Comparison of ENCODE assay signal across 33 cellular contexts in the genomic region with DNA sequence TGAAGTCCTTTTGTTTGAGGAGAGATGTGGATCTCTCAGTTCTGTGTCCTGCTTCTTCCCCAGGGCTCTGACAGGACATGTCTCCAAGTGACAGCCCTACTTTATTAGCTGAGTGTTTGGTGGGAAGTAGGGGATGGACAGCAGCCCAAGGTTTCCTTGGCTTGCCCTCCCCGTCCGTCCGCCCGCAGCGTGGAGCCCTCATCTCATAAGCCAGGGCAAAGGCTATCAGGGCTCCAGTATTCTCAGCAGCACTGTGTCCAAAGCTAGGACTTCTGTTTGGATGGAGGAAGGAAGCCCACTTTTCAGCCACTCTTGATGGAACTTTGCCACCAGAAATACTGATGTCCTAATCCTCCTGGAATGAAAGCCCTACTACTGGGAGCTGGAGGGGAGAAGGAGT. TPM values are rescaled to one million over a fixed set of nuclear protein-coding genes. Genes with fewer than 3 reads are reported as not detected.
DNase-seq lines count a peak whose midpoint lies in the region; ATAC-seq and TF ChIP-seq lines count a peak whose summit lies in the region.
"Had no signal": no experiment of that assay in that cellular context is flagged by ENCODE, and none has a peak within 500 bp of the region (broad histone marks: within the 10 kb centered on the region; RNA-seq: fewer than 3 reads in every experiment).

No MANE protein-coding gene starts in this region.

- no peak overlapping the region for H2BK20ac ChIP-seq in H9 (ENCODE audit: low read depth, low read length, poor library complexity, severe bottlenecking)

- DNase-seq in activated T-cell treated with anti-CD3 and anti-CD28 coated beads, Interleukin-2, amount 50 U/mL, for 72 hours, result no peak
- DNase-seq in activated T-cell treated with anti-CD3 and anti-CD28 coated beads, Interleukin-2, amount 50 U/mL, for 4 hours, result no peak
- no peak for DNase-seq in H9
- no peak for DNase-seq in Right ventricle myocardium superior
- no peak for DNase-seq in psoas muscle
- no peak for DNase-seq in lower leg skin (ENCODE audit: low spot score in 2 of 2)
- DNase-seq: activated B cell treated with CpG ODN at 0.5 μM for 24 hours; activated CD4-positive, alpha-beta memory T cell treated with anti-CD3 and anti-CD28 coated beads for 36 hours; activated naive CD4-positive, alpha-beta T cell treated with anti-CD3 and anti-CD28 coated beads, Interleukin-2, amount 10 ng/mL, durations not matched to agents 7 days and 5 days; activated T-cell treated with anti-CD3 and anti-CD28 coated beads for 4 hours; caudate nucleus; CD4-positive, alpha-beta memory T cell; foreskin melanocyte; hypothalamus; immature natural killer cell; NCI-H1105; NCI-H187 treated with DMSO at 0.1 percent for 48 hours; NCI-H2171 treated with DMSO at 0.1 percent for 48 hours; NCI-H510A treated with DMSO at 0.1 percent for 48 hours; PC-3; SIG-M5; SW 1271; transverse colon had no signal

- H2BK120ac ChIP-seq in H9 (ENCODE audit: low read depth, low read length, poor library complexity, severe bottlenecking), result no peak overlapping the region

- H3K56ac ChIP-seq in H9 (ENCODE audit: insufficient read length, low read depth, low read length), result no peak overlapping the region

- H3K9me3 Mint-ChIP-seq in activated T-cell treated with anti-CD3 and anti-CD28 coated beads, Interleukin-2, amount 50 U/mL, for 72 hours, result peaks cover 0 to 2% of the 10 kb centered on the region in 2 donors
- H3K9me3 Mint-ChIP-seq in activated T-cell treated with anti-CD3 and anti-CD28 coated beads, Interleukin-2, amount 50 U/mL, for 4 hours, result no peaks in the 10 kb centered on the region
- H3K9me3 Mint-ChIP-seq in H9, result no peaks in the 10 kb centered on the region
- H3K9me3 Mint-ChIP-seq: activated B cell treated with CpG ODN at 0.5 μM for 24 hours; activated CD4-positive, alpha-beta memory T cell treated with anti-CD3 and anti-CD28 coated beads for 36 hours; activated naive CD4-positive, alpha-beta T cell treated with anti-CD3 and anti-CD28 coated beads, Interleukin-2, amount 10 ng/mL, durations not matched to agents 7 days and 5 days; CD4-positive, alpha-beta memory T cell; immature natural killer cell had no signal

- no peak overlapping the region for H3T11ph ChIP-seq in H9 (ENCODE audit: low read length)

- no peaks in the 10 kb centered on the region for H3K27me3 Mint-ChIP-seq in activated T-cell treated with anti-CD3 and anti-CD28 coated beads, Interleukin-2, amount 50 U/mL, for 72 hours (ENCODE audit: low read depth)
- no peaks in the 10 kb centered on the region for H3K27me3 Mint-ChIP-seq in activated T-cell treated with anti-CD3 and anti-CD28 coated beads, Interleukin-2, amount 50 U/mL, for 4 hours (ENCODE audit: low read depth)
- H3K27me3 Mint-ChIP-seq in H9 (ENCODE audit: low read depth), result no peaks in the 10 kb centered on the region
- H3K27me3 Mint-ChIP-seq: activated B cell treated with CpG ODN at 0.5 μM for 24 hours; activated CD4-positive, alpha-beta memory T cell treated with anti-CD3 and anti-CD28 coated beads for 36 hours; activated naive CD4-positive, alpha-beta T cell treated with anti-CD3 and anti-CD28 coated beads, Interleukin-2, amount 10 ng/mL, durations not matched to agents 7 days and 5 days; CD4-positive, alpha-beta memory T cell had no signal

- no peak overlapping the region for H3K4me3 ChIP-seq in psoas muscle
- no peak overlapping the region for H3K4me3 ChIP-seq in lower leg skin (ENCODE audit: low read depth, poor library complexity, severe bottlenecking)
- H3K4me3 ChIP-seq: A549, esophagus muscularis mucosa, skin epidermis, transverse colon had no signal

- no peak overlapping the region for H4K5ac ChIP-seq in H9 (ENCODE audit: insufficient read length, low read depth, low read length)

- no peak overlapping the region for H3K23ac ChIP-seq in H9 (ENCODE audit: insufficient read length, low read depth, low read length)

- peaks cover 28% of the 10 kb centered on the region for H3K4me1 Mint-ChIP-seq in activated T-cell treated with anti-CD3 and anti-CD28 coated beads, Interleukin-2, amount 50 U/mL, for 72 hours (ENCODE audit: low read depth)
- peaks cover 26% of the 10 kb centered on the region for H3K4me1 Mint-ChIP-seq in activated T-cell treated with anti-CD3 and anti-CD28 coated beads, Interleukin-2, amount 50 U/mL, for 4 hours (ENCODE audit: low read depth)
- no peaks in the 10 kb centered on the region for H3K4me1 Mint-ChIP-seq in H9
- H3K4me1 Mint-ChIP-seq: activated B cell treated with CpG ODN at 0.5 μM for 24 hours had no signal

- no peak overlapping the region for H2AFZ ChIP-seq in H9 (ENCODE audit: low read length)

- peaks cover 22 to 44% of the 10 kb centered on the region in 2 donors for H3K36me3 Mint-ChIP-seq in activated T-cell treated with anti-CD3 and anti-CD28 coated beads, Interleukin-2, amount 50 U/mL, for 72 hours (ENCODE audit: insufficient read depth in 2 of 2)
- peaks cover 54% of the 10 kb centered on the region for H3K36me3 Mint-ChIP-seq in activated T-cell treated with anti-CD3 and anti-CD28 coated beads, Interleukin-2, amount 50 U/mL, for 4 hours (ENCODE audit: insufficient read depth)
- peaks cover 44 to 83% (median 74%) of the 10 kb centered on the region in 3 experiments for H3K36me3 Mint-ChIP-seq in H9 (ENCODE audit: insufficient read depth in 1 of 3, low read depth in 3 of 3)

- peak overlapping the region; percentile 25 for H3K27ac Mint-ChIP-seq in activated T-cell treated with anti-CD3 and anti-CD28 coated beads, Interleukin-2, amount 50 U/mL, for 72 hours
- peak overlapping the region in 2 of 3 experiments; percentile 18 to 19; a peak in 3 of 7 replicates for H3K27ac Mint-ChIP-seq in H9
- H3K27ac Mint-ChIP-seq: activated B cell treated with CpG ODN at 0.5 μM for 24 hours; activated naive CD4-positive, alpha-beta T cell treated with anti-CD3 and anti-CD28 coated beads, Interleukin-2, amount 10 ng/mL, durations not matched to agents 7 days and 5 days; CD4-positive, alpha-beta memory T cell had no signal

- no peak overlapping the region for H2BK5ac ChIP-seq in H9 (ENCODE audit: insufficient read length, low read length)

- H3K4me2 ChIP-seq in H9 (ENCODE audit: insufficient read depth, insufficient read length, low read length), result no peak overlapping the region
- H3K4me2 ChIP-seq: A549 had no signal

- TF ChIP-seq CTCF in H9 (conservative IDR thresholded peaks at IDR 0.05) (no peak), psoas muscle (IDR thresholded peaks at IDR 0.05) (no peak), lower leg skin (IDR thresholded peaks at IDR 0.05) (no peak)

- no peak for ATAC-seq in activated T-cell treated with anti-CD3 and anti-CD28 coated beads, Interleukin-2, amount 50 U/mL, for 72 hours (replicated peaks in 1 of 2)
- no peak for ATAC-seq in activated T-cell treated with anti-CD3 and anti-CD28 coated beads, Interleukin-2, amount 50 U/mL, for 4 hours
- ATAC-seq in Right ventricle myocardium superior (ENCODE audit: poor library complexity) (peak; percentile 51), psoas muscle (peak; percentile 34 to 51 (median 48)), GM21526 (IDR thresholded peaks at IDR 0.05; ENCODE audit: low FRiP score, unreplicated experiment) (no peak), GM21423 (IDR thresholded peaks at IDR 0.05; ENCODE audit: unreplicated experiment) (no peak)
- ATAC-seq: A549, PC-3 had no signal

- no peaks in the 10 kb centered on the region for H3K23me2 ChIP-seq in H9 (ENCODE audit: insufficient read length, low read depth, low read length, poor library complexity, severe bottlenecking)

- H3K79me1 ChIP-seq in H9 (ENCODE audit: insufficient read depth, low read depth, low read length, poor library complexity, severe bottlenecking), result peaks cover 6% of the 10 kb centered on the region

- no peaks in the 10 kb centered on the region for H3K27me3 ChIP-seq in H9 (ENCODE audit: insufficient read depth, low read length)
- H3K27me3 ChIP-seq in psoas muscle (ENCODE audit: insufficient read depth in 3 of 3, low read length in 2 of 3), result no peaks in the 10 kb centered on the region
- H3K27me3 ChIP-seq: esophagus muscularis mucosa, neutrophil, transverse colon had no signal

- H3K9ac ChIP-seq in H9 (ENCODE audit: extremely low read depth, insufficient read length, low read length), result no peak overlapping the region

- H4K91ac ChIP-seq in H9 (ENCODE audit: insufficient read length, low read depth, low read length), result no peak overlapping the region

- no peaks in the 10 kb centered on the region; the same call in 1 of the 2 replicates for H3K79me2 ChIP-seq in H9 (ENCODE audit: insufficient read depth, low read length)

- H3K4me1 ChIP-seq in H9 (ENCODE audit: insufficient read depth, low read length), result no peaks in the 10 kb centered on the region
- H3K4me1 ChIP-seq in psoas muscle, result peaks cover 18% of the 10 kb centered on the region

- no peaks in the 10 kb centered on the region for H4K20me1 ChIP-seq in H9 (ENCODE audit: control insufficient read depth, insufficient read depth, insufficient read length)

- H3K36me3 ChIP-seq in psoas muscle (ENCODE audit: insufficient read depth in 1 of 2, low read depth in 1 of 2), result peaks cover 5 to 63% of the 10 kb centered on the region in 2 donors

- no peak overlapping the region for H2BK15ac ChIP-seq in H9 (ENCODE audit: low read depth, low read length)

- WGBS in H9 (ENCODE audit: extremely low coverage, insufficient read length, low lambda C conversion rate), result no CpG with 5 or more reads among the region's 5 CpGs
- 33 to 65% (median 47%) methylated on average over 5 of the region's 5 CpGs for WGBS in psoas muscle, 3 donors
- 62 to 83% methylated on average over 4 to 5 of the region's 5 CpGs for WGBS in lower leg skin, 2 donors

- H2BK12ac ChIP-seq in H9 (ENCODE audit: insufficient read length, low read depth, low read length), result no peak overlapping the region

- H3K4ac ChIP-seq in H9 (ENCODE audit: low read depth, low read length), result no peak overlapping the region

- no peak for TF ChIP-seq POLR2A in lower leg skin (IDR thresholded peaks at IDR 0.05)

- H4K8ac ChIP-seq in H9 (replicated peaks; ENCODE audit: insufficient read length, low read depth, low read length), result no peak overlapping the region

- H3K14ac ChIP-seq in H9 (ENCODE audit: insufficient read depth, low read length), result no peak overlapping the region

- no peak overlapping the region for H3K4me3 Mint-ChIP-seq in activated T-cell treated with anti-CD3 and anti-CD28 coated beads, Interleukin-2, amount 50 U/mL, for 72 hours
- H3K4me3 Mint-ChIP-seq in activated T-cell treated with anti-CD3 and anti-CD28 coated beads, Interleukin-2, amount 50 U/mL, for 4 hours, result no peak overlapping the region
- H3K4me3 Mint-ChIP-seq in H9, result no peak overlapping the region
- H3K4me3 Mint-ChIP-seq: activated B cell treated with CpG ODN at 0.5 μM for 24 hours; activated CD4-positive, alpha-beta memory T cell treated with anti-CD3 and anti-CD28 coated beads for 36 hours; activated naive CD4-positive, alpha-beta T cell treated with anti-CD3 and anti-CD28 coated beads, Interleukin-2, amount 10 ng/mL, durations not matched to agents 7 days and 5 days; immature natural killer cell had no signal

- no peak overlapping the region for H2AK5ac ChIP-seq in H9 (ENCODE audit: insufficient read length, low read length)

- H3K27ac ChIP-seq in H9 (ENCODE audit: insufficient read length, low read depth, low read length), result no peak overlapping the region
- peak overlapping the region; percentile 34 for H3K27ac ChIP-seq in psoas muscle
- H3K27ac ChIP-seq: A549, esophagus muscularis mucosa, neutrophil, skin epidermis, transverse colon had no signal

- no peak overlapping the region for H3K18ac ChIP-seq in H9 (ENCODE audit: insufficient read length, low read depth, low read length)

- intact Hi-C loops in Right ventricle myocardium superior (cut with DNase I) (no loop called here), psoas muscle (cut with DNase I) (no loop called here), lower leg skin (cut with DNase I; ENCODE audit: low total_unique reads) (no loop called here)

- H3K9me3 ChIP-seq in H9 (ENCODE audit: control insufficient read depth, low read depth, low read length) (no peaks in the 10 kb centered on the region), psoas muscle (no peaks in the 10 kb centered on the region)
- H3K9me3 ChIP-seq: A549, esophagus muscularis mucosa, neutrophil, transverse colon had no signal

RNA-seq across cellular contexts. Expression of gene CDC5L, which starts 13.6 kb away (rescaled TPM):
- total RNA-seq in activated T-cell treated with anti-CD3 and anti-CD28 coated beads, Interleukin-2, amount 50 U/mL, for 72 hours, result 10 to 100 TPM; 17.9 to 19.3 TPM
- 10 to 100 TPM; 23.5 to 24.5 (median 23.9) TPM for total RNA-seq in activated T-cell treated with anti-CD3 and anti-CD28 coated beads, Interleukin-2, amount 50 U/mL, for 4 hours
- 34.3 and 34.6 TPM in 2 replicates for total RNA-seq in H9 (2021)
- 16.5 TPM for total RNA-seq in Right ventricle myocardium superior
- 10 to 100 TPM; 27.4 to 33.3 (median 30.2) TPM for total RNA-seq in psoas muscle
- 10 to 100 TPM; 10.9 to 21.0 (median 11.6) TPM for polyA plus RNA-seq in psoas muscle
- 10 to 100 TPM; 12.3 to 19.2 (median 13.9) TPM for total RNA-seq in lower leg skin

RNA-seq across cellular contexts. Expression of gene SPATS1, which starts 58.7 kb away (rescaled TPM):
- total RNA-seq in activated T-cell treated with anti-CD3 and anti-CD28 coated beads, Interleukin-2, amount 50 U/mL, for 72 hours, result not detected
- total RNA-seq in activated T-cell treated with anti-CD3 and anti-CD28 coated beads, Interleukin-2, amount 50 U/mL, for 4 hours, result not detected
- total RNA-seq in H9 (2021), result not detected in 2 replicates
- not detected for total RNA-seq in Right ventricle myocardium superior
- total RNA-seq in psoas muscle, result not detected
- polyA plus RNA-seq in psoas muscle, result not detected
- total RNA-seq in lower leg skin, result under 1 TPM in 1 of 4 donors, not detected in 3; 0.23 TPM
- total RNA-seq: activated B cell treated with CpG ODN at 0.5 μM for 24 hours; activated CD4-positive, alpha-beta memory T cell treated with anti-CD3 and anti-CD28 coated beads for 36 hours; CD4-positive, alpha-beta memory T cell; esophagus muscularis mucosa; H4; mesenteric fat pad; myocyte; PC-3; posterior vena cava; transverse colon had no signal
- polyA plus RNA-seq: A549; CD4-positive, alpha-beta memory T cell; immature natural killer cell had no signal

Comparison
In these comparisons a context has a peak if more than half of its experiments do, and no peak if none do; other contexts are left out.
1. ATAC-seq: peak in Right ventricle myocardium superior (single experiment) and psoas muscle (4 of 4); none in activated T-cell treated with anti-CD3 and anti-CD28 coated beads, Interleukin-2, amount 50 U/mL, for 72 hours (0 of 2), activated T-cell treated with anti-CD3 and anti-CD28 coated beads, Interleukin-2, amount 50 U/mL, for 4 hours (0 of 2), GM21526 (single experiment) and GM21423 (single experiment).